In genomic region chr20:20206788-20207187, GRCh38 we compare ENCODE assay signal across 14 cellular contexts.
A peak's percentile ranks its signal among the peaks of the same experiment; 100 is the strongest.
DNase-seq lines count a peak whose midpoint lies in the region; ATAC-seq and TF ChIP-seq lines count a peak whose summit lies in the region.
"Had no signal": no experiment of that assay in that cellular context is flagged by ENCODE, and none has a peak within 500 bp of the region (broad histone marks: within the 10 kb centered on the region; RNA-seq: fewer than 3 reads in every experiment).

No MANE protein-coding gene starts in this region.

- 0 out of 2 replicates have a peak, but pooled peaks cover 3% of the 10 kb centered on the region for H4K20me1 ChIP-seq in PC-9 (ENCODE audit: insufficient read depth)

- POLR2A ChIA-PET in PC-9 (lab: Charles Lee; ENCODE audit: unreplicated experiment), result no interaction called here

- H3K27me3 ChIP-seq in PC-9 (ENCODE audit: insufficient read depth, low read depth), result peaks cover 63% of the 10 kb centered on the region
- H3K27me3 ChIP-seq: cardiac muscle cell had no signal

- H3K4me3 ChIP-seq in PC-9, result no peak overlapping the region
- H3K4me3 ChIP-seq: cardiac muscle cell had no signal

- H2AFZ ChIP-seq in PC-9, result no peak overlapping the region

- in situ Hi-C loops in GM13977 (cut with MboI; ENCODE audit: low pct_unique_long_range_greater_than_20kb, low sequenced_read_pairs, unreplicated experiment), result no loop called here

- no peaks in the 10 kb centered on the region for H3F3A ChIP-seq in PC-9 (ENCODE audit: insufficient read depth, low read depth)

- ATAC-seq in GM19455 (IDR thresholded peaks at IDR 0.05; ENCODE audit: unreplicated experiment), result peak; percentile 66
- ATAC-seq in HG02852 (IDR thresholded peaks at IDR 0.05; ENCODE audit: unreplicated experiment), result peak; percentile 52
- peak; percentile 58 for ATAC-seq in HG03520 (IDR thresholded peaks at IDR 0.05; ENCODE audit: unreplicated experiment)

- no peaks in the 10 kb centered on the region for H3K79me2 ChIP-seq in PC-9 (ENCODE audit: low read depth)

- no peaks in the 10 kb centered on the region for H3K9me3 ChIP-seq in PC-9 (ENCODE audit: insufficient read depth, low read depth)

- H3K4me2 ChIP-seq in PC-9, result no peak overlapping the region

- H3K27ac ChIP-seq in PC-9, result no peak overlapping the region
- H3K27ac ChIP-seq: cardiac muscle cell, epithelial cell of prostate had no signal

- H3K4me1 ChIP-seq in PC-9 (replicated peaks; ENCODE audit: insufficient read depth), result no peaks in the 10 kb centered on the region

- intact Hi-C loops in PC-9 (cut with micrococcal nuclease; ENCODE audit: unreplicated experiment), result no loop called here

- TF ChIP-seq CTCF in GM13977 (IDR thresholded peaks at IDR 0.05; ENCODE audit: extremely low read depth, insufficient read depth, missing control alignments) (no peak), PC-9 (conservative IDR thresholded peaks at IDR 0.05) (no peak)

- peak; percentile 33 for DNase-seq in GM13977 (ENCODE audit: low spot score)
- DNase-seq in NCI-H2196 (lab: John Stamatoyannopoulos, UW; ENCODE audit: unreplicated experiment), result no peak
- no peak for DNase-seq in PC-9
- no peak for DNase-seq in NCI-H1048 (lab: John Stamatoyannopoulos, UW)
- no peak for DNase-seq in SIG-M5 (lab: John Stamatoyannopoulos, UW)
- DNase-seq: activated CD4-positive, alpha-beta T cell treated with anti-CD3 and anti-CD28 coated beads for 48 hours; activated gamma-delta T cell; MV-4-11; stimulated activated CD4-positive, alpha-beta T cell treated with anti-CD3 and anti-CD28 coated beads, Interleukin-4, amount 100 ng/mL, for 24 hours had no signal

- H3K36me3 ChIP-seq in PC-9 (ENCODE audit: low read depth), result no peaks in the 10 kb centered on the region
- H3K36me3 ChIP-seq: cardiac muscle cell had no signal

- CTCF ChIA-PET in PC-9 (lab: Charles Lee), result interaction anchor here (0.6 kb wide), 1 partner anchor 1298 kb away, joined by 3 read pairs; no protein-coding TSS in a partner anchor

- no TSS peak for BruUV-seq in PC-9 (replicated peaks; lab: Mats Ljungman, UMichigan)

- H3K9me2 ChIP-seq in PC-9 (ENCODE audit: insufficient read depth), result no peaks in the 10 kb centered on the region
